ENCODE assay signal across 11 cellular contexts in genomic region chrX:136616987-136617685, GRCh38.
A peak's percentile ranks its signal among the peaks of the same experiment; 100 is the strongest.
DNase-seq lines count a peak whose midpoint lies in the region; ATAC-seq and TF ChIP-seq lines count a peak whose summit lies in the region.
"Had no signal": no experiment of that assay in that cellular context is flagged by ENCODE, and none has a peak within 500 bp of the region (broad histone marks: within the 10 kb centered on the region; RNA-seq: fewer than 3 reads in every experiment).

No MANE protein-coding gene starts in this region.

- H3K9me3 Mint-ChIP-seq in activated naive CD8-positive, alpha-beta T cell treated with anti-CD3 and anti-CD28 coated beads, Interleukin-2, amount 50 U/mL, for 24 hours = no peaks in the 10 kb centered on the region

- H3K27ac Mint-ChIP-seq in activated naive CD8-positive, alpha-beta T cell treated with anti-CD3 and anti-CD28 coated beads, Interleukin-2, amount 50 U/mL, for 24 hours = peak overlapping the region; percentile 81

- H3K4me1 Mint-ChIP-seq in activated naive CD8-positive, alpha-beta T cell treated with anti-CD3 and anti-CD28 coated beads, Interleukin-2, amount 50 U/mL, for 24 hours = peaks cover 61% of the 10 kb centered on the region

- no peak for TF ChIP-seq CTCF in coronary artery (IDR thresholded peaks at IDR 0.05)

- no peak overlapping the region for H3K27ac ChIP-seq in coronary artery

- no peak for DNase-seq in activated naive CD8-positive, alpha-beta T cell treated with anti-CD3 and anti-CD28 coated beads, Interleukin-2, amount 50 U/mL, for 24 hours
- DNase-seq in NCI-H2171 treated with DMSO at 0.1 percent for 48 hours (lab: John Stamatoyannopoulos, UW) (no peak), coronary artery (ENCODE audit: low spot score) (no peak), NCI-H187 (lab: John Stamatoyannopoulos, UW) (no peak)
- DNase-seq: activated CD8-positive, alpha-beta memory T cell treated with anti-CD3 and anti-CD28 coated beads, Interleukin-2, amount 50 U/mL, for 48 hours; GDM1; PC-3 had no signal

- ATAC-seq in GM18517 (IDR thresholded peaks at IDR 0.05; ENCODE audit: unreplicated experiment) (peak; percentile 95), GM21367 (IDR thresholded peaks at IDR 0.05; ENCODE audit: unreplicated experiment) (peak; percentile 83), HG03196 (IDR thresholded peaks at IDR 0.05; ENCODE audit: unreplicated experiment) (peak; percentile 71)
- ATAC-seq in activated naive CD8-positive, alpha-beta T cell treated with anti-CD3 and anti-CD28 coated beads, Interleukin-2, amount 50 U/mL, for 24 hours = peak; percentile 84
- ATAC-seq: esophagus mucosa, PC-3 had no signal

- H3K36me3 Mint-ChIP-seq in activated naive CD8-positive, alpha-beta T cell treated with anti-CD3 and anti-CD28 coated beads, Interleukin-2, amount 50 U/mL, for 24 hours (ENCODE audit: low read depth) = no peaks in the 10 kb centered on the region

- H3K4me3 ChIP-seq in coronary artery = no peak overlapping the region

- H3K27me3 Mint-ChIP-seq in activated naive CD8-positive, alpha-beta T cell treated with anti-CD3 and anti-CD28 coated beads, Interleukin-2, amount 50 U/mL, for 24 hours = no peaks in the 10 kb centered on the region

- peak overlapping the region; percentile 43 for H3K4me3 Mint-ChIP-seq in activated naive CD8-positive, alpha-beta T cell treated with anti-CD3 and anti-CD28 coated beads, Interleukin-2, amount 50 U/mL, for 24 hours
